8 cellular contexts compared by ENCODE assay signal in genomic region chr2:73385486-73386341, GRCh38.
DNase-seq lines count a peak whose midpoint lies in the region; ATAC-seq lines count a peak whose summit lies in the region.

A gene with protein sequence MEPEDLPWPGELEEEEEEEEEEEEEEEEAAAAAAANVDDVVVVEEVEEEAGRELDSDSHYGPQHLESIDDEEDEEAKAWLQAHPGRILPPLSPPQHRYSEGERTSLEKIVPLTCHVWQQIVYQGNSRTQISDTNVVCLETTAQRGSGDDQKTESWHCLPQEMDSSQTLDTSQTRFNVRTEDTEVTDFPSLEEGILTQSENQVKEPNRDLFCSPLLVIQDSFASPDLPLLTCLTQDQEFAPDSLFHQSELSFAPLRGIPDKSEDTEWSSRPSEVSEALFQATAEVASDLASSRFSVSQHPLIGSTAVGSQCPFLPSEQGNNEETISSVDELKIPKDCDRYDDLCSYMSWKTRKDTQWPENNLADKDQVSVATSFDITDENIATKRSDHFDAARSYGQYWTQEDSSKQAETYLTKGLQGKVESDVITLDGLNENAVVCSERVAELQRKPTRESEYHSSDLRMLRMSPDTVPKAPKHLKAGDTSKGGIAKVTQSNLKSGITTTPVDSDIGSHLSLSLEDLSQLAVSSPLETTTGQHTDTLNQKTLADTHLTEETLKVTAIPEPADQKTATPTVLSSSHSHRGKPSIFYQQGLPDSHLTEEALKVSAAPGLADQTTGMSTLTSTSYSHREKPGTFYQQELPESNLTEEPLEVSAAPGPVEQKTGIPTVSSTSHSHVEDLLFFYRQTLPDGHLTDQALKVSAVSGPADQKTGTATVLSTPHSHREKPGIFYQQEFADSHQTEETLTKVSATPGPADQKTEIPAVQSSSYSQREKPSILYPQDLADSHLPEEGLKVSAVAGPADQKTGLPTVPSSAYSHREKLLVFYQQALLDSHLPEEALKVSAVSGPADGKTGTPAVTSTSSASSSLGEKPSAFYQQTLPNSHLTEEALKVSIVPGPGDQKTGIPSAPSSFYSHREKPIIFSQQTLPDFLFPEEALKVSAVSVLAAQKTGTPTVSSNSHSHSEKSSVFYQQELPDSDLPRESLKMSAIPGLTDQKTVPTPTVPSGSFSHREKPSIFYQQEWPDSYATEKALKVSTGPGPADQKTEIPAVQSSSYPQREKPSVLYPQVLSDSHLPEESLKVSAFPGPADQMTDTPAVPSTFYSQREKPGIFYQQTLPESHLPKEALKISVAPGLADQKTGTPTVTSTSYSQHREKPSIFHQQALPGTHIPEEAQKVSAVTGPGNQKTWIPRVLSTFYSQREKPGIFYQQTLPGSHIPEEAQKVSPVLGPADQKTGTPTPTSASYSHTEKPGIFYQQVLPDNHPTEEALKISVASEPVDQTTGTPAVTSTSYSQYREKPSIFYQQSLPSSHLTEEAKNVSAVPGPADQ (N-terminal part only) (plus strand): TSS chr2:73385836. CDS start chr2:73385869, 33 bp downstream.

- DNase-seq in AML-193 (lab: John Stamatoyannopoulos, UW) (peak; percentile 86 to 92), NCI-H446 (lab: John Stamatoyannopoulos, UW) (peak; percentile 67 to 92), islet precursor cell (peak; percentile 95)
- DNase-seq in activated CD4-positive, CD25-positive, alpha-beta regulatory T cell treated with anti-CD3 and anti-CD28 coated beads, Interleukin-2, amount 50 U/mL, for 16 hours (ENCODE audit: low read depth, low spot score): peak; percentile 80
- peak; percentile 89 for DNase-seq in central memory CD4-positive, alpha-beta T cell
- DNase-seq in stimulated activated CD4-positive, alpha-beta T cell treated with anti-CD3 and anti-CD28 coated beads, Interleukin-12 subunit alpha, Interleukin-12 subunit beta, amount 100 ng/mL, for 4 hours: peak; percentile 81

- ATAC-seq in GM19043 (IDR thresholded peaks at IDR 0.05; ENCODE audit: low read depth, unreplicated experiment): peak; percentile 91
- ATAC-seq in HG03354 (IDR thresholded peaks at IDR 0.05; ENCODE audit: poor library complexity, severe bottlenecking, unreplicated experiment): peak; percentile 86

Comparison
In these comparisons a context has a peak if more than half of its experiments do, and no peak if none do; other contexts are left out.
1. Peak in every context shown above with its lines: DNase-seq and ATAC-seq.